Comparison of ENCODE assay signal across 1 cellular context in the genomic region with DNA sequence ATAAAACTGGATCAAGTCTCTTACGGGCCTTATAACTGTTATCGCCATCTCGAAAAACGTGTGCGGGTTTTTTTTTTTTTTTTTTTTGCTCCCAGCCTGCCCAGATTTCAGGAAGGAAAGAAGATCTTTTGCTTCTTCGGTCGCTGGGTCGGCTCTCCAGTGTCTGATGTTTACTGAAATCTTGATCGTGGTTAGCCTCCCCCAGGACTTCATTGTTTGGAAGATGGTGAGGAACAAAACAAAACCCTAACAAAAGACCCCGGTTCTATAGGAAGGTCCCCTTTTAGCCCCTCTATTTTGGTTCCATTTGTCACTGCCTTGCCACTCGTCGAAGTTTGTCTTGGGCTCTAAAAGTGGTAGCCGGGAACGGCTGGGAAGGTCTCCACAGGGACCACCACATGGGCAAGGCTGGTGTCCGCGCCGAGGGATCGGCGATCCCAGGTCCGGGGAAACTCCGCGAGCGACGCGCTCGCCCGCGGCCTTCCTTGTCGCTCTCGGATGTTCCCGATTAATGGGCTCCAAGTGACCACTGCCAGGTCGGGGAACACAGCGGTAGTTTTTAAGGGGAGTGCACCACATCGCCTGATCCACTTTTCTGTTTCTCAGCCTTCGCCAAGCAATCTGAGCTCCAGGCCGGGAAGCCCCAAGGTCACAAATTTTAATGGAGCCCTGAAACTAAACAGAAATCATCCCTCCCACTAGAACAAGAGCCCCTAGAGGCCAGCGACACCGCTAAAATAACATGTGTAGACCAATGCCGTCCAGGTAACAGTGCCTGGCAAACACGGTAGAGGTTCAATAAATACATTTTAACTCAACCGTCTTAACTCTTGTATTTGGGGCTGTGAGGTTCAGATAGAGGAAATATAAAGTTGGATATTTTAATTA.
A peak's percentile ranks its signal among the peaks of the same experiment; 100 is the strongest.
TF ChIP-seq lines count a peak whose summit lies in the region.

No MANE protein-coding gene starts in this region.

TF ChIP-seq in HepG2, 621 proteins besides CTCF, POLR2A, EP300 and RAD21 (continued from another document and continues in another):
- TF ChIP-seq, protein P1, sequence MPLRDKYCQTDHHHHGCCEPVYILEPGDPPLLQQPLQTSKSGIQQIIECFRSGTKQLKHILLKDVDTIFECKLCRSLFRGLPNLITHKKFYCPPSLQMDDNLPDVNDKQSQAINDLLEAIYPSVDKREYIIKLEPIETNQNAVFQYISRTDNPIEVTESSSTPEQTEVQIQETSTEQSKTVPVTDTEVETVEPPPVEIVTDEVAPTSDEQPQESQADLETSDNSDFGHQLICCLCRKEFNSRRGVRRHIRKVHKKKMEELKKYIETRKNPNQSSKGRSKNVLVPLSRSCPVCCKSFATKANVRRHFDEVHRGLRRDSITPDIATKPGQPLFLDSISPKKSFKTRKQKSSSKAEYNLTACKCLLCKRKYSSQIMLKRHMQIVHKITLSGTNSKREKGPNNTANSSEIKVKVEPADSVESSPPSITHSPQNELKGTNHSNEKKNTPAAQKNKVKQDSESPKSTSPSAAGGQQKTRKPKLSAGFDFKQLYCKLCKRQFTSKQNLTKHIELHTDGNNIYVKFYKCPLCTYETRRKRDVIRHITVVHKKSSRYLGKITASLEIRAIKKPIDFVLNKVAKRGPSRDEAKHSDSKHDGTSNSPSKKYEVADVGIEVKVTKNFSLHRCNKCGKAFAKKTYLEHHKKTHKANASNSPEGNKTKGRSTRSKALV (CRISPR knock-in tag; IDR thresholded peaks at IDR 0.05) = no peak
- TF ChIP-seq, protein P2, sequence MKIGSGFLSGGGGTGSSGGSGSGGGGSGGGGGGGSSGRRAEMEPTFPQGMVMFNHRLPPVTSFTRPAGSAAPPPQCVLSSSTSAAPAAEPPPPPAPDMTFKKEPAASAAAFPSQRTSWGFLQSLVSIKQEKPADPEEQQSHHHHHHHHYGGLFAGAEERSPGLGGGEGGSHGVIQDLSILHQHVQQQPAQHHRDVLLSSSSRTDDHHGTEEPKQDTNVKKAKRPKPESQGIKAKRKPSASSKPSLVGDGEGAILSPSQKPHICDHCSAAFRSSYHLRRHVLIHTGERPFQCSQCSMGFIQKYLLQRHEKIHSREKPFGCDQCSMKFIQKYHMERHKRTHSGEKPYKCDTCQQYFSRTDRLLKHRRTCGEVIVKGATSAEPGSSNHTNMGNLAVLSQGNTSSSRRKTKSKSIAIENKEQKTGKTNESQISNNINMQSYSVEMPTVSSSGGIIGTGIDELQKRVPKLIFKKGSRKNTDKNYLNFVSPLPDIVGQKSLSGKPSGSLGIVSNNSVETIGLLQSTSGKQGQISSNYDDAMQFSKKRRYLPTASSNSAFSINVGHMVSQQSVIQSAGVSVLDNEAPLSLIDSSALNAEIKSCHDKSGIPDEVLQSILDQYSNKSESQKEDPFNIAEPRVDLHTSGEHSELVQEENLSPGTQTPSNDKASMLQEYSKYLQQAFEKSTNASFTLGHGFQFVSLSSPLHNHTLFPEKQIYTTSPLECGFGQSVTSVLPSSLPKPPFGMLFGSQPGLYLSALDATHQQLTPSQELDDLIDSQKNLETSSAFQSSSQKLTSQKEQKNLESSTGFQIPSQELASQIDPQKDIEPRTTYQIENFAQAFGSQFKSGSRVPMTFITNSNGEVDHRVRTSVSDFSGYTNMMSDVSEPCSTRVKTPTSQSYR (CRISPR knock-in tag; IDR thresholded peaks at IDR 0.05; ENCODE audit: borderline replicate concordance) = no peak
- TF ChIP-seq JDP2 (CRISPR knock-in tag; IDR thresholded peaks at IDR 0.05; ENCODE audit: borderline replicate concordance) = no peak
- TF ChIP-seq KDM2A (CRISPR knock-in tag; IDR thresholded peaks at IDR 0.05; ENCODE audit: borderline replicate concordance, low read depth) = peak; percentile 94
- TF ChIP-seq, protein P3, sequence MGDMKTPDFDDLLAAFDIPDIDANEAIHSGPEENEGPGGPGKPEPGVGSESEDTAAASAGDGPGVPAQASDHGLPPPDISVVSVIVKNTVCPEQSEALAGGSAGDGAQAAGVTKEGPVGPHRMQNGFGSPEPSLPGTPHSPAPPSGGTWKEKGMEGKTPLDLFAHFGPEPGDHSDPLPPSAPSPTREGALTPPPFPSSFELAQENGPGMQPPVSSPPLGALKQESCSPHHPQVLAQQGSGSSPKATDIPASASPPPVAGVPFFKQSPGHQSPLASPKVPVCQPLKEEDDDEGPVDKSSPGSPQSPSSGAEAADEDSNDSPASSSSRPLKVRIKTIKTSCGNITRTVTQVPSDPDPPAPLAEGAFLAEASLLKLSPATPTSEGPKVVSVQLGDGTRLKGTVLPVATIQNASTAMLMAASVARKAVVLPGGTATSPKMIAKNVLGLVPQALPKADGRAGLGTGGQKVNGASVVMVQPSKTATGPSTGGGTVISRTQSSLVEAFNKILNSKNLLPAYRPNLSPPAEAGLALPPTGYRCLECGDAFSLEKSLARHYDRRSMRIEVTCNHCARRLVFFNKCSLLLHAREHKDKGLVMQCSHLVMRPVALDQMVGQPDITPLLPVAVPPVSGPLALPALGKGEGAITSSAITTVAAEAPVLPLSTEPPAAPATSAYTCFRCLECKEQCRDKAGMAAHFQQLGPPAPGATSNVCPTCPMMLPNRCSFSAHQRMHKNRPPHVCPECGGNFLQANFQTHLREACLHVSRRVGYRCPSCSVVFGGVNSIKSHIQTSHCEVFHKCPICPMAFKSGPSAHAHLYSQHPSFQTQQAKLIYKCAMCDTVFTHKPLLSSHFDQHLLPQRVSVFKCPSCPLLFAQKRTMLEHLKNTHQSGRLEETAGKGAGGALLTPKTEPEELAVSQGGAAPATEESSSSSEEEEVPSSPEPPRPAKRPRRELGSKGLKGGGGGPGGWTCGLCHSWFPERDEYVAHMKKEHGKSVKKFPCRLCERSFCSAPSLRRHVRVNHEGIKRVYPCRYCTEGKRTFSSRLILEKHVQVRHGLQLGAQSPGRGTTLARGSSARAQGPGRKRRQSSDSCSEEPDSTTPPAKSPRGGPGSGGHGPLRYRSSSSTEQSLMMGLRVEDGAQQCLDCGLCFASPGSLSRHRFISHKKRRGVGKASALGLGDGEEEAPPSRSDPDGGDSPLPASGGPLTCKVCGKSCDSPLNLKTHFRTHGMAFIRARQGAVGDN (CRISPR knock-in tag; IDR thresholded peaks at IDR 0.05) = peak; percentile 86
- peak; percentile 17; the same call in 1 of the 2 replicates for TF ChIP-seq ZNF264 (CRISPR knock-in tag; IDR thresholded peaks at IDR 0.05)
- TF ChIP-seq, protein P4, sequence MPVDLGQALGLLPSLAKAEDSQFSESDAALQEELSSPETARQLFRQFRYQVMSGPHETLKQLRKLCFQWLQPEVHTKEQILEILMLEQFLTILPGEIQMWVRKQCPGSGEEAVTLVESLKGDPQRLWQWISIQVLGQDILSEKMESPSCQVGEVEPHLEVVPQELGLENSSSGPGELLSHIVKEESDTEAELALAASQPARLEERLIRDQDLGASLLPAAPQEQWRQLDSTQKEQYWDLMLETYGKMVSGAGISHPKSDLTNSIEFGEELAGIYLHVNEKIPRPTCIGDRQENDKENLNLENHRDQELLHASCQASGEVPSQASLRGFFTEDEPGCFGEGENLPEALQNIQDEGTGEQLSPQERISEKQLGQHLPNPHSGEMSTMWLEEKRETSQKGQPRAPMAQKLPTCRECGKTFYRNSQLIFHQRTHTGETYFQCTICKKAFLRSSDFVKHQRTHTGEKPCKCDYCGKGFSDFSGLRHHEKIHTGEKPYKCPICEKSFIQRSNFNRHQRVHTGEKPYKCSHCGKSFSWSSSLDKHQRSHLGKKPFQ (CRISPR knock-in tag; IDR thresholded peaks at IDR 0.05; ENCODE audit: insufficient replicate concordance) = no peak
- TF ChIP-seq FOXM1 (CRISPR knock-in tag; IDR thresholded peaks at IDR 0.05) = no peak
- TF ChIP-seq MAFG (CRISPR knock-in tag; IDR thresholded peaks at IDR 0.05) = no peak
- TF ChIP-seq U2AF1 (optimal IDR thresholded peaks at IDR 0.05; ENCODE audit: low read depth, low read length) = no peak
- TF ChIP-seq ZNF446 (CRISPR knock-in tag; IDR thresholded peaks at IDR 0.05) = no peak
- no peak for TF ChIP-seq RFXANK (CRISPR knock-in tag; IDR thresholded peaks at IDR 0.05)
- TF ChIP-seq, protein P5, sequence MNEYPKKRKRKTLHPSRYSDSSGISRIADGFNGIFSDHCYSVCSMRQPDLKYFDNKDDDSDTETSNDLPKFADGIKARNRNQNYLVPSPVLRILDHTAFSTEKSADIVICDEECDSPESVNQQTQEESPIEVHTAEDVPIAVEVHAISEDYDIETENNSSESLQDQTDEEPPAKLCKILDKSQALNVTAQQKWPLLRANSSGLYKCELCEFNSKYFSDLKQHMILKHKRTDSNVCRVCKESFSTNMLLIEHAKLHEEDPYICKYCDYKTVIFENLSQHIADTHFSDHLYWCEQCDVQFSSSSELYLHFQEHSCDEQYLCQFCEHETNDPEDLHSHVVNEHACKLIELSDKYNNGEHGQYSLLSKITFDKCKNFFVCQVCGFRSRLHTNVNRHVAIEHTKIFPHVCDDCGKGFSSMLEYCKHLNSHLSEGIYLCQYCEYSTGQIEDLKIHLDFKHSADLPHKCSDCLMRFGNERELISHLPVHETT (CRISPR knock-in tag; conservative IDR thresholded peaks at IDR 0.05) = no peak
- no peak for TF ChIP-seq ZKSCAN5 (CRISPR knock-in tag; IDR thresholded peaks at IDR 0.05)
- TF ChIP-seq DR1 (CRISPR knock-in tag; IDR thresholded peaks at IDR 0.05) = no peak
- TF ChIP-seq FOXO1 (CRISPR knock-in tag; IDR thresholded peaks at IDR 0.05) = peak; percentile 45
- TF ChIP-seq U2AF2 (IDR thresholded peaks at IDR 0.05; ENCODE audit: low read depth, low read length) = no peak
- no peak for TF ChIP-seq MXD4 (CRISPR knock-in tag; IDR thresholded peaks at IDR 0.05)
- TF ChIP-seq, protein P6, sequence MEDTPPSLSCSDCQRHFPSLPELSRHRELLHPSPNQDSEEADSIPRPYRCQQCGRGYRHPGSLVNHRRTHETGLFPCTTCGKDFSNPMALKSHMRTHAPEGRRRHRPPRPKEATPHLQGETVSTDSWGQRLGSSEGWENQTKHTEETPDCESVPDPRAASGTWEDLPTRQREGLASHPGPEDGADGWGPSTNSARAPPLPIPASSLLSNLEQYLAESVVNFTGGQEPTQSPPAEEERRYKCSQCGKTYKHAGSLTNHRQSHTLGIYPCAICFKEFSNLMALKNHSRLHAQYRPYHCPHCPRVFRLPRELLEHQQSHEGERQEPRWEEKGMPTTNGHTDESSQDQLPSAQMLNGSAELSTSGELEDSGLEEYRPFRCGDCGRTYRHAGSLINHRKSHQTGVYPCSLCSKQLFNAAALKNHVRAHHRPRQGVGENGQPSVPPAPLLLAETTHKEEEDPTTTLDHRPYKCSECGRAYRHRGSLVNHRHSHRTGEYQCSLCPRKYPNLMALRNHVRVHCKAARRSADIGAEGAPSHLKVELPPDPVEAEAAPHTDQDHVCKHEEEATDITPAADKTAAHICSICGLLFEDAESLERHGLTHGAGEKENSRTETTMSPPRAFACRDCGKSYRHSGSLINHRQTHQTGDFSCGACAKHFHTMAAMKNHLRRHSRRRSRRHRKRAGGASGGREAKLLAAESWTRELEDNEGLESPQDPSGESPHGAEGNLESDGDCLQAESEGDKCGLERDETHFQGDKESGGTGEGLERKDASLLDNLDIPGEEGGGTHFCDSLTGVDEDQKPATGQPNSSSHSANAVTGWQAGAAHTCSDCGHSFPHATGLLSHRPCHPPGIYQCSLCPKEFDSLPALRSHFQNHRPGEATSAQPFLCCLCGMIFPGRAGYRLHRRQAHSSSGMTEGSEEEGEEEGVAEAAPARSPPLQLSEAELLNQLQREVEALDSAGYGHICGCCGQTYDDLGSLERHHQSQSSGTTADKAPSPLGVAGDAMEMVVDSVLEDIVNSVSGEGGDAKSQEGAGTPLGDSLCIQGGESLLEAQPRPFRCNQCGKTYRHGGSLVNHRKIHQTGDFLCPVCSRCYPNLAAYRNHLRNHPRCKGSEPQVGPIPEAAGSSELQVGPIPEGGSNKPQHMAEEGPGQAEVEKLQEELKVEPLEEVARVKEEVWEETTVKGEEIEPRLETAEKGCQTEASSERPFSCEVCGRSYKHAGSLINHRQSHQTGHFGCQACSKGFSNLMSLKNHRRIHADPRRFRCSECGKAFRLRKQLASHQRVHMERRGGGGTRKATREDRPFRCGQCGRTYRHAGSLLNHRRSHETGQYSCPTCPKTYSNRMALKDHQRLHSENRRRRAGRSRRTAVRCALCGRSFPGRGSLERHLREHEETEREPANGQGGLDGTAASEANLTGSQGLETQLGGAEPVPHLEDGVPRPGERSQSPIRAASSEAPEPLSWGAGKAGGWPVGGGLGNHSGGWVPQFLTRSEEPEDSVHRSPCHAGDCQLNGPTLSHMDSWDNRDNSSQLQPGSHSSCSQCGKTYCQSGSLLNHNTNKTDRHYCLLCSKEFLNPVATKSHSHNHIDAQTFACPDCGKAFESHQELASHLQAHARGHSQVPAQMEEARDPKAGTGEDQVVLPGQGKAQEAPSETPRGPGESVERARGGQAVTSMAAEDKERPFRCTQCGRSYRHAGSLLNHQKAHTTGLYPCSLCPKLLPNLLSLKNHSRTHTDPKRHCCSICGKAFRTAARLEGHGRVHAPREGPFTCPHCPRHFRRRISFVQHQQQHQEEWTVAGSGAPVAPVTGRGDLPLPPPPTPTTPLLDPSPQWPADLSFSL (CRISPR knock-in tag; IDR thresholded peaks at IDR 0.05) = no peak
- TF ChIP-seq ZNF431 (CRISPR knock-in tag; IDR thresholded peaks at IDR 0.05; ENCODE audit: borderline replicate concordance, low read depth) = no peak
- TF ChIP-seq ZNF225 (CRISPR knock-in tag; IDR thresholded peaks at IDR 0.05) = peak; percentile 87
- peak; percentile 79; the same call in 1 of the 2 replicates for TF ChIP-seq ZNF670 (CRISPR knock-in tag; IDR thresholded peaks at IDR 0.05; ENCODE audit: borderline replicate concordance)
- TF ChIP-seq HDAC6 (IDR thresholded peaks at IDR 0.05; ENCODE audit: low read depth, low read length) = no peak
- TF ChIP-seq, protein P7, sequence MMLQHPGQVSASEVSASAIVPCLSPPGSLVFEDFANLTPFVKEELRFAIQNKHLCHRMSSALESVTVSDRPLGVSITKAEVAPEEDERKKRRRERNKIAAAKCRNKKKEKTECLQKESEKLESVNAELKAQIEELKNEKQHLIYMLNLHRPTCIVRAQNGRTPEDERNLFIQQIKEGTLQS (CRISPR knock-in tag; IDR thresholded peaks at IDR 0.05) = no peak
- TF ChIP-seq ZBTB8A (CRISPR knock-in tag; IDR thresholded peaks at IDR 0.05; ENCODE audit: borderline replicate concordance, low read depth) = no peak
- TF ChIP-seq ZFY (CRISPR knock-in tag; IDR thresholded peaks at IDR 0.05) = peak; percentile 75
- no peak for TF ChIP-seq ADNP (CRISPR knock-in tag; IDR thresholded peaks at IDR 0.05)
- TF ChIP-seq, protein P8, sequence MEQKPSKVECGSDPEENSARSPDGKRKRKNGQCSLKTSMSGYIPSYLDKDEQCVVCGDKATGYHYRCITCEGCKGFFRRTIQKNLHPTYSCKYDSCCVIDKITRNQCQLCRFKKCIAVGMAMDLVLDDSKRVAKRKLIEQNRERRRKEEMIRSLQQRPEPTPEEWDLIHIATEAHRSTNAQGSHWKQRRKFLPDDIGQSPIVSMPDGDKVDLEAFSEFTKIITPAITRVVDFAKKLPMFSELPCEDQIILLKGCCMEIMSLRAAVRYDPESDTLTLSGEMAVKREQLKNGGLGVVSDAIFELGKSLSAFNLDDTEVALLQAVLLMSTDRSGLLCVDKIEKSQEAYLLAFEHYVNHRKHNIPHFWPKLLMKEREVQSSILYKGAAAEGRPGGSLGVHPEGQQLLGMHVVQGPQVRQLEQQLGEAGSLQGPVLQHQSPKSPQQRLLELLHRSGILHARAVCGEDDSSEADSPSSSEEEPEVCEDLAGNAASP (CRISPR knock-in tag; IDR thresholded peaks at IDR 0.05; ENCODE audit: borderline replicate concordance) = 0 out of 2 replicates have a peak, but pooled peaks have one; percentile 39
- TF ChIP-seq, protein P9, sequence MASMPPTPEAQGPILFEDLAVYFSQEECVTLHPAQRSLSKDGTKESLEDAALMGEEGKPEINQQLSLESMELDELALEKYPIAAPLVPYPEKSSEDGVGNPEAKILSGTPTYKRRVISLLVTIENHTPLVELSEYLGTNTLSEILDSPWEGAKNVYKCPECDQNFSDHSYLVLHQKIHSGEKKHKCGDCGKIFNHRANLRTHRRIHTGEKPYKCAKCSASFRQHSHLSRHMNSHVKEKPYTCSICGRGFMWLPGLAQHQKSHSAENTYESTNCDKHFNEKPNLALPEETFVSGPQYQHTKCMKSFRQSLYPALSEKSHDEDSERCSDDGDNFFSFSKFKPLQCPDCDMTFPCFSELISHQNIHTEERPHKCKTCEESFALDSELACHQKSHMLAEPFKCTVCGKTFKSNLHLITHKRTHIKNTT (CRISPR knock-in tag; IDR thresholded peaks at IDR 0.05) = no peak
